ENCODE assay signal across 14 cellular contexts in the genomic region with DNA sequence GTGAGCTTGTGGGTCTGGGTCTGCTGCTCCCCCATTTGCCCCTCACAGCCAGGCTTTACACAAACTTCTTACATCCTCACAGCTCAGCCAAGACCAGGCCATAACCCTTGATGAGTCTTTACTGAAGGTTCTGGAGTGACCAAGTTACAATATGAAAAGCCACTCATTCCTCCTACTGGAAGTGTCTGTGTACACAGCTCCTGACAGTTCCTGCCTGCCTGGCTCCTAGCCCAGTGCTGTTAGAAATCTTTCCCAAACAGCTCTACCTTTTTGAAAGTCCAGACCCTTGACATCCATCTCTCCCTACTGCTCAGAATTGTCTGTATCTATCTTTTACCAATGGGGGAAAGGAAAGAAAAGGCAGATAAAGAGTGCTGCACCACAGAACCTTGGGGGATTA.
A peak's percentile ranks its signal among the peaks of the same experiment; 100 is the strongest.
DNase-seq lines count a peak whose midpoint lies in the region; ATAC-seq and TF ChIP-seq lines count a peak whose summit lies in the region.
"Had no signal": no experiment of that assay in that cellular context is flagged by ENCODE, and none has a peak within 500 bp of the region (broad histone marks: within the 10 kb centered on the region; RNA-seq: fewer than 3 reads in every experiment).

No MANE protein-coding gene starts in this region.

- DNase-seq in NCI-H748 (lab: John Stamatoyannopoulos, UW; ENCODE audit: unreplicated experiment) (peak; percentile 25), NCI-H748 treated with DMSO at 0.1 percent for 48 hours (lab: John Stamatoyannopoulos, UW) (no peak), DMS153 (lab: John Stamatoyannopoulos, UW) (peak; percentile 32), LNCaP clone FGC (ENCODE audit: low read depth) (peak; percentile 45), GM03348 (ENCODE audit: low spot score) (no peak)
- DNase-seq: CD4-positive, CD25-positive, alpha-beta regulatory T cell; CD8-positive, alpha-beta memory T cell; COR-L47; DMS53; KG1 had no signal

- H3K27ac ChIP-seq in VCaP, result peak overlapping the region; percentile 79
- H3K27ac ChIP-seq: BLaER1 treated with 17β-estradiol and CSF1 and Interleukin-3, amounts not matched to agents 10 nM and 100 nM had no signal

- no peak for ATAC-seq in HG02885 (IDR thresholded peaks at IDR 0.05; ENCODE audit: poor library complexity, unreplicated experiment)

- no peak for TF ChIP-seq CTCF in LNCaP clone FGC (IDR thresholded peaks at IDR 0.05; ENCODE audit: control insufficient read depth, extremely low read depth, insufficient read depth)
- TF ChIP-seq CTCF in VCaP (conservative IDR thresholded peaks at IDR 0.05), result no peak

- H3K4me3 ChIP-seq in LNCaP clone FGC (ENCODE audit: low read depth, low read length), result no peak overlapping the region
- H3K4me3 ChIP-seq: BLaER1 treated with 17β-estradiol and CSF1 and Interleukin-3, amounts not matched to agents 10 nM and 100 nM; HAP-1 had no signal

Comparison
In these comparisons a context has a peak if more than half of its experiments do, and no peak if none do; other contexts are left out.
1. DNase-seq: peak in NCI-H748 (single experiment), DMS153 (single experiment) and LNCaP clone FGC (single experiment); none in NCI-H748 treated with DMSO at 0.1 percent for 48 hours (single experiment) and GM03348 (single experiment).